10 cellular contexts compared by ENCODE assay signal in the genomic region with DNA sequence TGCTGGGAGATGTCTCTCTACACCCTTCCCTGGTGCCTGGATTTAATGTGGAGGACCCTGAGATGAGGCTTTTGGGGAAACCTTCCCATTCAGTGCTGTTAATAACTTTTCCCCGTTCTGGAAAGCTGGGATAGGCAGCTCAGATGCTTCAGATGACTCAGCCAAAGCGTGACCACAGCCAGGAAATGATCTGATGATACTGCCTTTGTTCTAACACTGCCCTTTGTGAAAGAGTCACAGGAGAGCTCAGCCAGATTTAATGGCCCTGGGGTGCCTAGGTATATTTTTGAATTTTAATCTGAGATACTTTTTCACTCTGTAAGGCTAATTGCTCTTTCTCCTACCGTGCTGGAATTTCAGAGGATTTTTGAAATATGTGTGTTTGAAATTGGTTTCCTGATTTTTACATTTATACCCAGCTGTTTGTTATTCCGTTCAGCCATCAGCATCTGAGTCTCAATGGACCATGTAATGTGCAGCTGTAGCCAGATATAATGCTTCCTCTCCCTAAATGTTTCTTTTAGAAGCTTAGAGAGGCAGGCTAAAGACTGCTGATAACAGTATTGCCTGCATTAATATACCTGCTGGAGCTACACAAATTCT. TPM values are rescaled to one million over a fixed set of nuclear protein-coding genes. Genes with fewer than 3 reads are reported as not detected.
DNase-seq lines count a peak whose midpoint lies in the region; ATAC-seq and TF ChIP-seq lines count a peak whose summit lies in the region.
"Had no signal": no experiment of that assay in that cellular context is flagged by ENCODE, and none has a peak within 500 bp of the region (broad histone marks: within the 10 kb centered on the region; RNA-seq: fewer than 3 reads in every experiment).

No MANE protein-coding gene starts in this region.

- DNase-seq in AG09319 (ENCODE audit: extremely low read depth, low read depth) (peak; percentile 23), NCI-H226 (peak; percentile 83), esophagus squamous epithelium (lab: John Stamatoyannopoulos, UW) (no peak), lung (ENCODE audit: low spot score) (no peak), middle frontal gyrus (ENCODE audit: extremely low spot score, low spot score) (no peak)
- DNase-seq: CD4-positive, alpha-beta T cell; ovary had no signal

- TF ChIP-seq POLR2A in esophagus squamous epithelium (IDR thresholded peaks at IDR 0.05), result no peak

- intact Hi-C loops in esophagus squamous epithelium (cut with DNase I), result no loop called here

- TF ChIP-seq CTCF in AG09319 (IDR thresholded peaks at IDR 0.05; ENCODE audit: low read depth, low read length) (no peak), esophagus squamous epithelium (IDR thresholded peaks at IDR 0.05) (no peak), lung (IDR thresholded peaks at IDR 0.05; ENCODE audit: control extremely low read depth, extremely low read depth) (no peak)

- H3K4me1 ChIP-seq in esophagus squamous epithelium, result peaks cover 0 to 13% (median 9%) of the 10 kb centered on the region in 3 donors
- peaks cover 4 to 31% of the 10 kb centered on the region in 2 donors for H3K4me1 ChIP-seq in lung (ENCODE audit: control insufficient read depth in 2 of 2, insufficient read depth in 2 of 2, low read length in 2 of 2)

- H3K4me3 ChIP-seq in esophagus squamous epithelium, result no peak overlapping the region
- H3K4me3 ChIP-seq in lung, result no peak overlapping the region
- H3K4me3 ChIP-seq: ovary had no signal

- H3K9me3 ChIP-seq in esophagus squamous epithelium (no peaks in the 10 kb centered on the region), lung (ENCODE audit: control insufficient read depth in 2 of 2, insufficient read depth in 1 of 2, low read length in 1 of 2) (no peaks in the 10 kb centered on the region)
- H3K9me3 ChIP-seq: ovary had no signal

- ATAC-seq in lung (ENCODE audit: insufficient read depth, low FRiP score) (peak; percentile 69), HG02623 (IDR thresholded peaks at IDR 0.05; ENCODE audit: unreplicated experiment) (no peak), GM18873 (IDR thresholded peaks at IDR 0.05; ENCODE audit: low FRiP score, unreplicated experiment) (no peak), HG02870 (IDR thresholded peaks at IDR 0.05; ENCODE audit: unreplicated experiment) (no peak)

- peak overlapping the region in 3 of 4 donors; percentile 24 to 34 (median 26) for H3K27ac ChIP-seq in esophagus squamous epithelium
- H3K27ac ChIP-seq in lung (ENCODE audit: low read depth in 1 of 2, low read length in 1 of 2), result peak overlapping the region in 1 of 2 donors; percentile 89
- H3K27ac ChIP-seq: ovary had no signal

- H3K36me3 ChIP-seq in esophagus squamous epithelium (no peaks in the 10 kb centered on the region), lung (ENCODE audit: control insufficient read depth in 2 of 2, insufficient read depth in 2 of 2, low read length in 2 of 2) (no peaks in the 10 kb centered on the region)
- H3K36me3 ChIP-seq: ovary had no signal

- no peaks in the 10 kb centered on the region for H3K27me3 ChIP-seq in esophagus squamous epithelium
- H3K27me3 ChIP-seq in lung (ENCODE audit: control insufficient read depth, insufficient read depth), result no peaks in the 10 kb centered on the region
- H3K27me3 ChIP-seq: ovary had no signal

- WGBS in esophagus squamous epithelium, 2 donors, result 23 to 31% methylated on average over 4 of the region's 4 CpGs
- 45 to 49% methylated on average over 4 of the region's 4 CpGs for WGBS in lung, 2 donors

RNA-seq across cellular contexts. Expression of a gene that starts 17.7 kb away (rescaled TPM):
- total RNA-seq in esophagus squamous epithelium (10 to 100 TPM in 2 of 4 donors, 1 to 10 TPM in 2; 4.2 to 62.4 (median 13.5) TPM), lung (100 to 1,000 TPM in 1 of 2 donors, 10 to 100 TPM in 1; 91.1 to 115 TPM)
- 10 to 100 TPM; 13.6 to 36.3 TPM for polyA plus RNA-seq in lung

Comparison
In these comparisons a context has a peak if more than half of its experiments do, and no peak if none do; other contexts are left out.
1. DNase-seq: peak in AG09319 (single experiment) and NCI-H226 (single experiment); none in esophagus squamous epithelium (single experiment), lung (single experiment) and middle frontal gyrus (single experiment).